26 cellular contexts compared by ENCODE assay signal in genomic region chr11:119635776-119636175, GRCh38.
"Had no signal": no experiment of that assay in that cellular context is flagged by ENCODE, and none has a peak within 500 bp of the region (broad histone marks: within the 10 kb centered on the region; RNA-seq: fewer than 3 reads in every experiment).

No MANE protein-coding gene starts in this region.

- H3K4me1 Mint-ChIP-seq: mesothelial cell of epicardium; stimulated activated naive B cell treated with anti-CD40 and anti-IgM and Interleukin-4, amounts not matched to agents 10 μg/mL and 1 μg/mL and 100 μg/mL, for 72 hours had no signal

- H3K4me2 ChIP-seq: hepatocyte had no signal

- H3K4me3 Mint-ChIP-seq: dendritic cell treated with granulocyte-macrophage colony-stimulating factor and Interleukin-4, amounts not matched to agents 40 ng/mL and 50 ng/mL, for 4 days; endodermal cell; mesothelial cell of epicardium; naive thymus-derived CD8-positive, alpha-beta T cell; stimulated activated naive B cell treated with anti-CD40 and anti-IgM and Interleukin-4, amounts not matched to agents 10 μg/mL and 1 μg/mL and 100 μg/mL, for 72 hours; stimulated activated naive CD8-positive, alpha-beta T cell treated with anti-CD3 and anti-CD28 coated beads, Interleukin-15, Interleukin-2, amounts not matched to agents 100 ng/mL and 50 ng/mL, for 24 hours had no signal

- H3K4me3 ChIP-seq: colonic mucosa, esophagus muscularis mucosa, gastroesophageal sphincter, heart left ventricle, hepatocyte, mucosa of descending colon, prostate gland, right atrium auricular region, sigmoid colon, thoracic aorta, tibial nerve, upper lobe of left lung had no signal

- H2AFZ ChIP-seq: hepatocyte had no signal

- H3K36me3 ChIP-seq: colonic mucosa, esophagus muscularis mucosa, gastroesophageal sphincter, heart left ventricle, prostate gland, right atrium auricular region, sigmoid colon, thoracic aorta, tibial nerve, upper lobe of left lung had no signal

- ATAC-seq: foreskin keratinocyte; gastroesophageal sphincter; heart left ventricle; left lobe of liver; mucosa of descending colon; naive thymus-derived CD8-positive, alpha-beta T cell; stimulated activated naive B cell treated with anti-CD40 and anti-IgM and Interleukin-4, amounts not matched to agents 10 μg/mL and 1 μg/mL and 100 μg/mL, for 72 hours had no signal

- H3K27ac Mint-ChIP-seq: dendritic cell treated with granulocyte-macrophage colony-stimulating factor and Interleukin-4, amounts not matched to agents 40 ng/mL and 50 ng/mL, for 4 days; endodermal cell; mesothelial cell of epicardium; naive thymus-derived CD8-positive, alpha-beta T cell; stimulated activated naive B cell treated with anti-CD40 and anti-IgM and Interleukin-4, amounts not matched to agents 10 μg/mL and 1 μg/mL and 100 μg/mL, for 72 hours; stimulated activated naive CD8-positive, alpha-beta T cell treated with anti-CD3 and anti-CD28 coated beads, Interleukin-15, Interleukin-2, amounts not matched to agents 100 ng/mL and 50 ng/mL, for 24 hours had no signal

- H3K27me3 ChIP-seq: colonic mucosa, hepatocyte, right atrium auricular region, tibial nerve, upper lobe of left lung had no signal

- H3K9me3 ChIP-seq: colonic mucosa, mucosa of descending colon, prostate gland, right atrium auricular region, sigmoid colon, thoracic aorta, upper lobe of left lung had no signal

- H3K27ac ChIP-seq: colonic mucosa, esophagus muscularis mucosa, foreskin keratinocyte, gastroesophageal sphincter, heart left ventricle, hepatocyte, prostate gland, right atrium auricular region, sigmoid colon, thoracic aorta, tibial nerve, upper lobe of left lung had no signal

- H3K4me1 ChIP-seq: colonic mucosa, esophagus muscularis mucosa, foreskin keratinocyte, gastroesophageal sphincter, heart left ventricle, prostate gland, right atrium auricular region, sigmoid colon, tibial nerve, upper lobe of left lung had no signal

- H3K27me3 Mint-ChIP-seq: stimulated activated naive CD8-positive, alpha-beta T cell treated with anti-CD3 and anti-CD28 coated beads, Interleukin-15, Interleukin-2, amounts not matched to agents 100 ng/mL and 50 ng/mL, for 24 hours had no signal

- H3K9me3 Mint-ChIP-seq: dendritic cell treated with granulocyte-macrophage colony-stimulating factor and Interleukin-4, amounts not matched to agents 40 ng/mL and 50 ng/mL, for 4 days; endodermal cell; stimulated activated naive B cell treated with anti-CD40 and anti-IgM and Interleukin-4, amounts not matched to agents 10 μg/mL and 1 μg/mL and 100 μg/mL, for 72 hours; stimulated activated naive CD8-positive, alpha-beta T cell treated with anti-CD3 and anti-CD28 coated beads, Interleukin-15, Interleukin-2, amounts not matched to agents 100 ng/mL and 50 ng/mL, for 24 hours had no signal

- H3K79me2 ChIP-seq: hepatocyte had no signal

- DNase-seq: colonic mucosa; effector CD8-positive, alpha-beta T cell; endodermal cell; foreskin keratinocyte; heart left ventricle; kidney; mesenchymal stem cell; mucosa of descending colon; naive thymus-derived CD8-positive, alpha-beta T cell; sigmoid colon; small intestine; stimulated activated CD4-positive, alpha-beta T cell treated with anti-CD3 and anti-CD28 coated beads, Interleukin-15, amount 100 ng/mL, for 24 hours; stimulated activated CD4-positive, alpha-beta T cell treated with anti-CD3 and anti-CD28 coated beads, Interleukin-2, amount 100 ng/mL, for 48 hours; stimulated activated naive B cell treated with anti-CD40 and anti-IgM and Interleukin-4, amounts not matched to agents 10 μg/mL and 1 μg/mL and 100 μg/mL, for 72 hours had no signal

- H3K36me3 Mint-ChIP-seq: mesothelial cell of epicardium; naive thymus-derived CD8-positive, alpha-beta T cell; stimulated activated naive B cell treated with anti-CD40 and anti-IgM and Interleukin-4, amounts not matched to agents 10 μg/mL and 1 μg/mL and 100 μg/mL, for 72 hours had no signal
